In the genomic region with DNA sequence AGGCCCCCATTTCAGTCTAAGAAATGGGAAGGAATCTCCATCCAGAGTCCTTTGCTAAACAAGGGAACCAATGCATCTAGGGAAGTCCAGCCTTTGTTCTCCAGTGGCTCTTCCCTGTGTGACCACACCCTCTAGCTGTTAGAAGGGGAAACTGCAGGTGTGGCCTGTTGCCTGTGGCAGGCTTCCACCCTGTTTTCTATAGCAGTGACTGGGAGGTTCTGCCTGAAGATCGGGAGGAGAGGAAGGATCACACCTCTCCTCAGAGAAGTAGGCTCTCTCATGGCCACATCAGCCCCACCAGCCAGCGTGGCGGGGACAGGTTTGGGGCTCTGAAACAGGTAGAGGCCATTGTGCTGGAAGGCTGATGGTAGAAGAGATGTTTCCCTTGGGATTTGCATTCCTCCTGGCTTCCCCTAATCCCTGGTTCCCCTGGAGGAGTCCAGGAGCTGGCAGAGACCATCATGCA, we compare ENCODE assay signal across 8 cellular contexts. TPM values are rescaled to one million over a fixed set of nuclear protein-coding genes. Genes with fewer than 3 reads are reported as not detected.
DNase-seq lines count a peak whose midpoint lies in the region; ATAC-seq, FAIRE-seq and TF ChIP-seq lines count a peak whose summit lies in the region.

No MANE protein-coding gene starts in this region.

- no peak for DNase-seq in AG09309 (ENCODE audit: low read depth)
- DNase-seq in GM12864 (ENCODE audit: low read depth), result no peak
- peak; percentile 67 for DNase-seq in NCI-H146 (lab: John Stamatoyannopoulos, UW)
- DNase-seq in glutamatergic neuron, result peak; percentile 55
- DNase-seq in pancreas, result peak in 3 of 6 donors; percentile 45 to 63 (median 48)

- no peaks in the 10 kb centered on the region for H3K27me3 ChIP-seq in pancreas

- H3K9me3 ChIP-seq in pancreas, result no peaks in the 10 kb centered on the region

- peaks cover 0 to 4% (median 0%) of the 10 kb centered on the region in 3 donors for H3K36me3 ChIP-seq in pancreas

- peaks cover 9% of the 10 kb centered on the region for H3K36me3 Mint-ChIP-seq in glutamatergic neuron (ENCODE audit: unreplicated experiment)

- peaks cover 9% of the 10 kb centered on the region for H3K27me3 Mint-ChIP-seq in glutamatergic neuron (ENCODE audit: unreplicated experiment)

- peaks cover 5% of the 10 kb centered on the region for H3K9me3 Mint-ChIP-seq in glutamatergic neuron (ENCODE audit: unreplicated experiment)

- ATAC-seq in pancreas, result peak; percentile 78 to 92 (median 82)
- no peak for ATAC-seq in HG03135 (IDR thresholded peaks at IDR 0.05; ENCODE audit: unreplicated experiment)
- ATAC-seq in HG03571 (IDR thresholded peaks at IDR 0.05; ENCODE audit: unreplicated experiment), result no peak

- H3K4me3 Mint-ChIP-seq in glutamatergic neuron (ENCODE audit: unreplicated experiment), result no peak overlapping the region

- intact Hi-C loops in pancreas (cut with DNase I), result no loop called here

- no peak overlapping the region for H3K4me3 ChIP-seq in AG09309 (ENCODE audit: control insufficient read depth, low read depth, low read length)
- no peak overlapping the region for H3K4me3 ChIP-seq in GM12864 (ENCODE audit: low read depth, low read length)
- no peak overlapping the region for H3K4me3 ChIP-seq in WI38 (ENCODE audit: low read depth, low read length)
- no peak overlapping the region for H3K4me3 ChIP-seq in pancreas

- H3K4me1 ChIP-seq in pancreas, result peaks cover 0 to 4% (median 0%) of the 10 kb centered on the region in 3 donors

- peaks cover 7% of the 10 kb centered on the region for H3K4me1 Mint-ChIP-seq in glutamatergic neuron (ENCODE audit: low read depth, unreplicated experiment)

- no peak for FAIRE-seq in pancreas (lab: Jason Lieb, UNC)

- peak; percentile 91 for TF ChIP-seq CTCF in AG09309 (IDR thresholded peaks at IDR 0.05; ENCODE audit: control insufficient read depth, insufficient read depth, low read depth, low read length, missing control alignments)
- peak; percentile 95 for TF ChIP-seq CTCF in GM12864 (IDR thresholded peaks at IDR 0.05; ENCODE audit: low read depth, low read length, missing control alignments)
- TF ChIP-seq CTCF in WI38 (IDR thresholded peaks at IDR 0.05; ENCODE audit: low read depth, low read length), result peak; percentile 90
- TF ChIP-seq CTCF in glutamatergic neuron (IDR thresholded peaks at IDR 0.05; ENCODE audit: partially characterized antibody, unreplicated experiment), result peak; percentile 67
- peak; percentile 69 to 86 (median 82) for TF ChIP-seq CTCF in pancreas (IDR thresholded peaks at IDR 0.05)

- 38 to 40% methylated on average over 3 of the region's 3 CpGs for WGBS in pancreas, 2 donors

- no peak overlapping the region for H3K27ac ChIP-seq in pancreas

- no peak overlapping the region for H3K27ac Mint-ChIP-seq in glutamatergic neuron (ENCODE audit: unreplicated experiment)

RNA-seq across cellular contexts. Expression of a gene that starts 47.7 kb away (rescaled TPM):
- total RNA-seq in glutamatergic neuron (ENCODE audit: unreplicated experiment), result 74.8 TPM
- 100 to 1,000 TPM in 1 of 6 donors, 10 to 100 TPM in 5; 65.2 to 106 (median 76.7) TPM for total RNA-seq in pancreas
- polyA plus RNA-seq in pancreas, result 10 to 100 TPM; 42.2 to 53.2 TPM

Comparison
In these comparisons a context has a peak if more than half of its experiments do, and no peak if none do; other contexts are left out.
1. DNase-seq: peak in NCI-H146 (single experiment) and glutamatergic neuron (single experiment); none in AG09309 (single experiment) and GM12864 (single experiment).
2. ATAC-seq: peak in pancreas (4 of 4); none in HG03135 (single experiment) and HG03571 (single experiment).
3. Peak in every context shown above with its lines, with median percentiles within 50 percentile points of each other: CTCF ChIP-seq.